ENCODE assay signal across 9 cellular contexts in the genomic region with DNA sequence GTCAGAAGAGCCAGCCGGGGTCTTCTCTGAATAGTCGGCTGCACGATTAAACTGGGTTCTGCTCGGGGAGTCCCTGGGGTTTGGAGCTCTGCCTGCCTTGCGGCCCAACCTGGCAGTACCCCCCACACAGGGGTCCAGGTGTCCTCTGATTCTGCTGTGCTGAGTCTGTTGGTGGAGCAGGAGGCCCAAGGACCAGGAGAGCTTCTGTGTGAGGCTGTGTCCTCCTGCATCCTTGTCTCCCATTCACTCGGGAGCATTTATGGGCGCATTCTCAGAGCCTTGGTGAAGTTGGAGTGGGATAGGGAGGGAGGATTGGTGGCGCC. TPM values are rescaled to one million over a fixed set of nuclear protein-coding genes. Genes with fewer than 3 reads are reported as not detected.
A peak's percentile ranks its signal among the peaks of the same experiment; 100 is the strongest.
DNase-seq lines count a peak whose midpoint lies in the region; ATAC-seq, FAIRE-seq and TF ChIP-seq lines count a peak whose summit lies in the region.
"Had no signal": no experiment of that assay in that cellular context is flagged by ENCODE, and none has a peak within 500 bp of the region (broad histone marks: within the 10 kb centered on the region; RNA-seq: fewer than 3 reads in every experiment).

No MANE protein-coding gene starts in this region.

- no peaks in the 10 kb centered on the region for H3K4me1 ChIP-seq in BE2C

- no peak for TF ChIP-seq CTCF in BE2C (IDR thresholded peaks at IDR 0.05; ENCODE audit: low read depth, low read length)

- no peak for FAIRE-seq in HTR-8/SVneo (lab: Jason Lieb, UNC)

- POLR2A ChIA-PET in activated CD4-positive, alpha-beta T cell treated with anti-CD3 and anti-CD28 coated beads for 36 hours (lab: Charles Lee): no interaction called here
- POLR2A ChIA-PET in T-cell (lab: Charles Lee): no interaction called here

- H3K36me3 Mint-ChIP-seq in activated CD4-positive, alpha-beta T cell treated with anti-CD3 and anti-CD28 coated beads for 36 hours (ENCODE audit: low read depth): no peaks in the 10 kb centered on the region
- H3K36me3 Mint-ChIP-seq in T-cell: no peaks in the 10 kb centered on the region

- H3K27me3 ChIP-seq in BE2C: no peaks in the 10 kb centered on the region
- H3K27me3 ChIP-seq: uterus had no signal

- no peaks in the 10 kb centered on the region for H3K36me3 ChIP-seq in BE2C
- H3K36me3 ChIP-seq: uterus had no signal

- peak; percentile 2 for ATAC-seq in activated CD4-positive, alpha-beta T cell treated with anti-CD3 and anti-CD28 coated beads for 36 hours
- ATAC-seq in HG02678 (IDR thresholded peaks at IDR 0.05; ENCODE audit: unreplicated experiment) (peak; percentile 4), T-cell (replicated peaks in 1 of 4) (peak; percentile 5 to 14 (median 10))

- intact Hi-C loops in activated CD4-positive, alpha-beta T cell treated with anti-CD3 and anti-CD28 coated beads for 36 hours (cut with DNase I, micrococcal nuclease): no loop called here
- intact Hi-C loops in posterior vena cava (cut with DNase I): no loop called here

- DNase-seq in activated CD4-positive, alpha-beta T cell treated with anti-CD3 and anti-CD28 coated beads for 36 hours: no peak
- DNase-seq in activated CD4-positive, alpha-beta T cell treated with anti-CD3 and anti-CD28 coated beads, Interleukin-2, amount 50 U/mL, for 1 hour: no peak
- DNase-seq in T-cell (peak in 1 of 34 experiments; percentile 2), posterior vena cava (ENCODE audit: low spot score) (peak; percentile 57), HTR-8/SVneo (ENCODE audit: insufficient read length, low spot score) (no peak), BE2C (no peak), NOMO-1 treated with DMSO at 0.1 percent for 48 hours (lab: John Stamatoyannopoulos, UW; ENCODE audit: unreplicated experiment) (no peak)

- no peaks in the 10 kb centered on the region for H3K9me3 Mint-ChIP-seq in activated CD4-positive, alpha-beta T cell treated with anti-CD3 and anti-CD28 coated beads for 36 hours (ENCODE audit: low read depth)
- no peaks in the 10 kb centered on the region for H3K9me3 Mint-ChIP-seq in T-cell

- peak overlapping the region; percentile 84 for H3K27ac Mint-ChIP-seq in activated CD4-positive, alpha-beta T cell treated with anti-CD3 and anti-CD28 coated beads for 36 hours
- H3K27ac Mint-ChIP-seq in T-cell: peak overlapping the region; percentile 67 to 80

- H3K4me1 Mint-ChIP-seq in activated CD4-positive, alpha-beta T cell treated with anti-CD3 and anti-CD28 coated beads for 36 hours: peaks cover 43% of the 10 kb centered on the region
- peaks cover 42 to 53% (median 47%) of the 10 kb centered on the region in 3 donors for H3K4me1 Mint-ChIP-seq in T-cell

- H3K4me3 Mint-ChIP-seq in activated CD4-positive, alpha-beta T cell treated with anti-CD3 and anti-CD28 coated beads for 36 hours: peak overlapping the region; percentile 39
- peak overlapping the region; percentile 57 to 77 (median 64) for H3K4me3 Mint-ChIP-seq in T-cell

- CTCF ChIA-PET in activated CD4-positive, alpha-beta T cell treated with anti-CD3 and anti-CD28 coated beads for 36 hours (lab: Charles Lee): interaction anchor here (1.1 to 1.7 kb wide), 2 partner anchors 8 to 12 kb away, joined by 4 to 9 read pairs; no protein-coding TSS in a partner anchor
- CTCF ChIA-PET in T-cell (lab: Charles Lee): interaction anchor here in 1 of 2 donors (1.0 kb wide), 1 partner anchor 12 kb away, joined by 3 read pairs; no protein-coding TSS in a partner anchor

- no peak overlapping the region for H3K4me3 ChIP-seq in BE2C (ENCODE audit: low read depth, low read length)
- H3K4me3 ChIP-seq: uterus had no signal

- no peaks in the 10 kb centered on the region for H3K27me3 Mint-ChIP-seq in activated CD4-positive, alpha-beta T cell treated with anti-CD3 and anti-CD28 coated beads for 36 hours
- H3K27me3 Mint-ChIP-seq in T-cell: no peaks in the 10 kb centered on the region

- H3K9me3 ChIP-seq in BE2C: no peaks in the 10 kb centered on the region
- H3K9me3 ChIP-seq: uterus had no signal

RNA-seq across cellular contexts. Expression of a gene that starts 14.2 kb away (rescaled TPM):
- total RNA-seq in activated CD4-positive, alpha-beta T cell treated with anti-CD3 and anti-CD28 coated beads for 36 hours: 1 to 10 TPM; 8.1 to 9.3 TPM
- total RNA-seq in T-cell (10 to 100 TPM; 20.9 to 23.1 (median 22.9) TPM), posterior vena cava (100 to 1,000 TPM in 1 of 2 donors, 10 to 100 TPM in 1; 65.2 to 102 TPM)
- polyA plus RNA-seq in BE2C (2012; ENCODE audit: insufficient read depth, insufficient read length, low read depth): 4.3 TPM
